ENCODE assay signal across 12 cellular contexts in the genomic region with DNA sequence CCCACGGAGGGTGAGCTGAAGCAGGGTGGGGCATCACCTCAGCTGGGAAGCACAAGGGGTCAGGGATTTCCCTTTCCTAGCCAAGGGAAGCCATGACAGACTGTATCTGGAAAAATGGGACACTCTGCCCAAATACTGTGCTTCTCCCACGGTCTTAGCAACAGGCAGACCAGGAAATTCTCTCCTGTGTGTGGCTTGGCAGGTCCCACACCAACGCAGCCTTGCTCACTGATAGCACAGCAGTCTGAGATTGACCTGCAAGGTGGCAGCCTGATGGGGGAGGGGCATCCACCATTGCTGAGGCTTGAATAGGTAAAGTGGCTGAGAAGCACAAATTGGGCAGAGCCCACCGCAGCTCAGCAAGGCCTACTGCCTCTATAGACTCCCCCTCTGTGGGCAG. TPM values are rescaled to one million over a fixed set of nuclear protein-coding genes. Genes with fewer than 3 reads are reported as not detected.
"Had no signal": no experiment of that assay in that cellular context is flagged by ENCODE, and none has a peak within 500 bp of the region (broad histone marks: within the 10 kb centered on the region; RNA-seq: fewer than 3 reads in every experiment).

No MANE protein-coding gene starts in this region.

- H3K27ac ChIP-seq: GM23248 had no signal

- H2AFZ ChIP-seq: GM23248, GM23338 had no signal

- ATAC-seq: GM23338, HCT116 had no signal

- H3K36me3 ChIP-seq: HAP-1 had no signal

- H3K4me3 ChIP-seq: GM23248, GM23338, HAP-1 had no signal

- FAIRE-seq: H1, H54 had no signal

- DNase-seq: GM23248, GOT3, H7, H9, HCEC 1CT, HFFc6 had no signal

- H3K9ac ChIP-seq: GM23248 had no signal

- H3K4me2 ChIP-seq: GM23338 had no signal

- H3K9me3 ChIP-seq: HAP-1 had no signal

- H3K4me1 ChIP-seq: HAP-1 had no signal

RNA-seq across cellular contexts. Expression of gene RAB3C, which starts 23.2 kb away (rescaled TPM):
- total RNA-seq: GM23248, H4, HFFc6 had no signal
- polyA plus RNA-seq: GM23248 had no signal
